ENCODE assay signal across 9 cellular contexts in the genomic region with DNA sequence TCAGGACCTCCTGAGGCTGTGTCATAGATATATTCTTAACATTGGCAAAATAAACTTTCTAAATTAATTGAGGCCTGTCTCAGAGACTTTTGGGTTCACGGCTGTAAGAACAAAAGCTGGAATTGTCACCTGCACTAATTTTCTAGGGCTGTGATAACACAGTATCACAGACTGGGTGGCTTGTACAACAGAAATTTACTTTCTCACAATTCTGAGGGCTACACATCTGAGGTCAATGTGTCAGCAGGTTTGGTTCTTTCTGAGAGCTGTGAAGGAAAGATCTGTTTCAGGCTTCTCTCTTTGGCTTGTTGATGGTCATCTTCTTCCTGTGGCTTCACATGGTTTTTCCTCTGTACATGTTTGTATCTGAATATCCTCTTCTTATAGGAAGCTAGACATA.
"Had no signal": no experiment of that assay in that cellular context is flagged by ENCODE, and none has a peak within 500 bp of the region (broad histone marks: within the 10 kb centered on the region; RNA-seq: fewer than 3 reads in every experiment).

No MANE protein-coding gene starts in this region.

- H3K36me3 ChIP-seq: HAP-1 had no signal

- H2AFZ ChIP-seq: GM23248, GM23338 had no signal

- DNase-seq: GM23248, GOT3, H7, H9, HCEC 1CT, HFFc6 had no signal

- H3K4me3 Mint-ChIP-seq: GM23338, H9, HFFc6 had no signal

- H3K4me2 ChIP-seq: GM23338 had no signal

- H3K4me1 ChIP-seq: HAP-1 had no signal

- H3K4me3 ChIP-seq: GM23248, GM23338, HAP-1 had no signal

- H3K27ac ChIP-seq: GM23248 had no signal

- H3K9me3 Mint-ChIP-seq: HFFc6 had no signal

- H3K9me3 ChIP-seq: HAP-1 had no signal

- H3K9ac ChIP-seq: GM23248 had no signal

- H3K27ac Mint-ChIP-seq: GM23338, H9, HFFc6 had no signal

- ATAC-seq: GM23338, HCT116 had no signal
